In the genomic region with DNA sequence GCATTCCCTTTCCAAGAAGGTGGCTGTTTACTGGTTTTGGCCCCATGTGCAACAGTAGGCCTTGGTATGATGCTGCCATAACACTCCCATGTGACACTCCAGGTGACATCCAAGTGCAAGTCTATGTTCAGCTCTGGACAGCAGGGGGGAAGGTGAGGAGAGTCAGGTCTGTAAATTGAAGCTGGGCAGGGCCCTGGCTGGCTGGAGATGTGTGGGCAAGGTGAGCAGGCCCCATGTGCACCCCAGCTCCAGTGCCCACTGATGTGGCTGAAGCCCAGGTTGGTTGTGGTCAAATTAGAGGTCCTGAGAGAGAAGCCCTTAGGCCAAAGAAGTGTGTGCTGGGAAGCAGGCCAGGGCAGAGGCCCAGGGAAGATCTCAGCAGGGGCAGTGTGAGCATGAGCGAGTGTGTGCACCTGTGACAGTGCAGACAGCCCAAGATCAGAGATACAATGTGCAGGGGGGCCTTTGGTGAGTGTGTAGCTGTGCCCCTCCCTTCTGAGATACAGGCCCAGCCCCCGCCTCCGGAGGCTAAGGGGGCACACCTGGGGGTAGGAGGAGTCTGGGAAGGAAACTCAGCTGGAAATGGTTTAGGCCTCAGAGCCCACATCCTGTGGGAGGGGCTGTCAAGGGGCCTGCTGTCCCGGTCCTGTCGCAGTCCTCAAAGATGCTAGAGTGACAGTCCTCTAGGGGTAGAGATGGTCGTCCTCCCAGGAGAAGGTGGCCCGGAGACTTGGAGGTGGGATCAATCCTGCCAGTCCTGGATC, we compare ENCODE assay signal across 8 cellular contexts. TPM values are rescaled to one million over a fixed set of nuclear protein-coding genes. Genes with fewer than 3 reads are reported as not detected.
A peak's percentile ranks its signal among the peaks of the same experiment; 100 is the strongest.
DNase-seq lines count a peak whose midpoint lies in the region; ATAC-seq and TF ChIP-seq lines count a peak whose summit lies in the region.

No MANE protein-coding gene starts in this region.

- DNase-seq in GDM1 (lab: John Stamatoyannopoulos, UW) (peak; percentile 83), natural killer cell (peak; percentile 72), occipital lobe (lab: John Stamatoyannopoulos, UW) (no peak), SK-N-DZ (ENCODE audit: low spot score) (no peak), EL (no peak)
- peak; percentile 64 for DNase-seq in activated naive CD4-positive, alpha-beta T cell treated with Interleukin-2 at 50 U/mL for 16 hours

- H3K27me3 ChIP-seq in OCI-LY1 (ENCODE audit: insufficient read depth, low read length): no peaks in the 10 kb centered on the region

- H3K27me3 Mint-ChIP-seq in natural killer cell (ENCODE audit: low read depth in 2 of 2): no peaks in the 10 kb centered on the region

- no peaks in the 10 kb centered on the region for H3K36me3 Mint-ChIP-seq in natural killer cell

- H3K4me2 ChIP-seq in OCI-LY1 (ENCODE audit: low read length): peak overlapping the region; percentile 8; the same call in 1 of the 2 replicates

- intact Hi-C loops in natural killer cell (cut with micrococcal nuclease): loop anchor here (2.0 to 5.0 kb wide), 2 partner anchors 14 to 67 kb away; partner anchors contain the start of gene POU2F2

- H3K9me3 ChIP-seq in OCI-LY1 (ENCODE audit: low read length): no peaks in the 10 kb centered on the region

- no peak overlapping the region for H2AFZ ChIP-seq in OCI-LY1 (ENCODE audit: low read length)

- no peaks in the 10 kb centered on the region for H3F3A ChIP-seq in OCI-LY1 (ENCODE audit: insufficient read depth, low read length)

- H3K4me3 ChIP-seq in OCI-LY1 (ENCODE audit: low read depth, low read length, poor library complexity, severe bottlenecking): no peak overlapping the region

- peaks cover 79 to 80% of the 10 kb centered on the region in 2 donors for H3K4me1 Mint-ChIP-seq in natural killer cell

- no peaks in the 10 kb centered on the region for H3K9me2 ChIP-seq in OCI-LY1 (ENCODE audit: low read depth, low read length)

- no peaks in the 10 kb centered on the region for H3K9me3 Mint-ChIP-seq in natural killer cell

- peak; percentile 31 for ATAC-seq in GM21576 (IDR thresholded peaks at IDR 0.05; ENCODE audit: unreplicated experiment)
- peak; percentile 52 to 75 (median 70) for ATAC-seq in natural killer cell

- peaks cover 24% of the 10 kb centered on the region for H3K4me1 ChIP-seq in OCI-LY1 (ENCODE audit: insufficient read depth, low read length, severe bottlenecking)

- TF ChIP-seq CTCF in OCI-LY1 (IDR thresholded peaks at IDR 0.05; ENCODE audit: low read length): no peak
- no peak for TF ChIP-seq CTCF in natural killer cell (IDR thresholded peaks at IDR 0.05)

- peak overlapping the region; percentile 88 for H3K4me3 Mint-ChIP-seq in natural killer cell

- peak overlapping the region; percentile 91 to 95 for H3K27ac Mint-ChIP-seq in natural killer cell

- H3K36me3 ChIP-seq in OCI-LY1 (ENCODE audit: insufficient read depth, low read length): peaks cover 70% of the 10 kb centered on the region

- peak overlapping the region; percentile 38 for H3K27ac ChIP-seq in OCI-LY1 (ENCODE audit: low read depth, low read length, poor library complexity, severe bottlenecking)

- no peaks in the 10 kb centered on the region for H4K20me1 ChIP-seq in OCI-LY1 (ENCODE audit: insufficient read depth, low read length)

- H3K79me2 ChIP-seq in OCI-LY1 (ENCODE audit: insufficient read depth, low read length): no peaks in the 10 kb centered on the region

- H3K9ac ChIP-seq in OCI-LY1 (ENCODE audit: low read length): no peak overlapping the region

RNA-seq across cellular contexts. Expression of gene DEDD2, which starts 18.6 kb away (rescaled TPM):
- total RNA-seq in natural killer cell (100 to 1,000 TPM in 1 of 3 donors, 10 to 100 TPM in 2; 83.2 to 110 (median 83.7) TPM), occipital lobe (20.4 TPM)
- 50.8 and 59.3 TPM in 2 replicates for polyA plus RNA-seq in SK-N-DZ (2014; cell fraction: cytosol; rRNA removed)
- polyA plus RNA-seq in SK-N-DZ (2014; cell fraction: nucleus; rRNA removed): 44.6 and 50.5 TPM in 2 replicates

RNA-seq across cellular contexts. Expression of gene ZNF526, which starts 21.3 kb away (rescaled TPM):
- total RNA-seq in natural killer cell (10 to 100 TPM in 2 of 3 donors, 1 to 10 TPM in 1; 8.8 to 10.6 (median 10.2) TPM), occipital lobe (6.4 TPM)
- 7.7 and 9.3 TPM in 2 replicates for polyA plus RNA-seq in SK-N-DZ (2014; cell fraction: cytosol; rRNA removed)
- polyA plus RNA-seq in SK-N-DZ (2014; cell fraction: nucleus; rRNA removed): 5.6 and 6.5 TPM in 2 replicates

RNA-seq across cellular contexts. Expression of gene GSK3A, which starts 43.5 kb away (rescaled TPM):
- total RNA-seq in natural killer cell: 10 to 100 TPM; 42.5 to 52.1 (median 44.1) TPM
- 19.7 TPM for total RNA-seq in occipital lobe
- polyA plus RNA-seq in SK-N-DZ (2014; cell fraction: cytosol; rRNA removed): 39.7 and 55.9 TPM in 2 replicates
- 26.7 and 35.8 TPM in 2 replicates for polyA plus RNA-seq in SK-N-DZ (2014; cell fraction: nucleus; rRNA removed)

RNA-seq across cellular contexts. Expression of gene ERF, which starts 56.1 kb away (rescaled TPM):
- total RNA-seq in natural killer cell (100 to 1,000 TPM in 1 of 3 donors, 10 to 100 TPM in 2; 58.3 to 115 (median 75.6) TPM), occipital lobe (7.8 TPM)
- polyA plus RNA-seq in SK-N-DZ (2014; cell fraction: cytosol; rRNA removed): 30.2 and 33.4 TPM in 2 replicates
- 69.8 and 78.5 TPM in 2 replicates for polyA plus RNA-seq in SK-N-DZ (2014; cell fraction: nucleus; rRNA removed)

Comparison
In these comparisons a context has a peak if more than half of its experiments do, and no peak if none do; other contexts are left out.
1. DNase-seq: peak in GDM1 (single experiment), activated naive CD4-positive, alpha-beta T cell treated with Interleukin-2 at 50 U/mL for 16 hours (single experiment) and natural killer cell (single experiment); none in occipital lobe (single experiment), SK-N-DZ (single experiment) and EL (single experiment).